Comparison of ENCODE assay signal across 8 cellular contexts in the genomic region with DNA sequence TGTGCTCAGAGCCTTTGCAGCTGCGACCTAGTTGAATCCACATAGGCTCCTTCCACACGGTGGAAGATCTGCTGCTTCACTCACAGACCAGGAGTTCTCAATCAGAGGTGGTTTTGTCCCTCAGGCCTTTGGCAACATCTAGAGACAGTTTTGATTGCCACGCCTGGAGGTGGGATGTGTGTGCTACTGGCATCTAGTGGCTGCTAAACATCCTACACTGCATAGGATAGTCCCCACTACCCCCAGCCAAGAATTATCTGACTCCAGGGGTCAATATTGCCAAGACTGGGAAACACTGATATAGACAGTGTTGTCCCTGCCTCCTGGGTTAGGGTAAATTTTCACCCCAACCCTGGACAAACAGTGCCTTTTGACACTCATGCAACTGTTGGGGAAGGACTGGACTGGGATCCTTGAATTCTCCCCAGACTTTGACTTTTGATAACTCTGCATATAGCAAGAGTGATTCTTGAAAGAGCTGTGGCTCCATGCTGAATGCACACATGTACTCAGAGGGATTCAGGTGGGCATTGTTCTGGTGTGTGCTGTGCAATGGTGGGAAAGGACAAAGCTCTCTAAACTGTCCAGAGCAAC. TPM values are rescaled to one million over a fixed set of nuclear protein-coding genes. Genes with fewer than 3 reads are reported as not detected.
DNase-seq lines count a peak whose midpoint lies in the region; ATAC-seq and TF ChIP-seq lines count a peak whose summit lies in the region.

No MANE protein-coding gene starts in this region.

- DNase-seq in D341Med (ENCODE audit: low spot score), result peak; percentile 65
- DNase-seq in PC-3, result peak; percentile 59
- peak; percentile 24 for DNase-seq in fibroblast of mammary gland (ENCODE audit: low read depth)
- DNase-seq in transverse colon, result no peak
- no peak for DNase-seq in adrenal gland
- DNase-seq in stimulated activated CD4-positive, alpha-beta T cell treated with anti-CD3 and anti-CD28 coated beads, Interleukin-4, amount 100 ng/mL, for 4 hours, result no peak

- intact Hi-C loops in PC-3 (cut with micrococcal nuclease), result loop anchor here (5.0 kb wide), 1 partner anchor 93 kb away; no protein-coding TSS in a partner anchor
- intact Hi-C loops in transverse colon (cut with DNase I; ENCODE audit: low total_unique reads), result no loop called here
- intact Hi-C loops in adrenal gland (cut with DNase I), result no loop called here

- TF ChIP-seq EP300 in transverse colon (IDR thresholded peaks at IDR 0.05; ENCODE audit: low read depth), result no peak

- no peak overlapping the region for H2AFZ ChIP-seq in PC-3 (ENCODE audit: low read length)

- H3K27ac ChIP-seq in PC-3 (ENCODE audit: low read length), result no peak overlapping the region
- H3K27ac ChIP-seq in transverse colon, result no peak overlapping the region
- no peak overlapping the region for H3K27ac ChIP-seq in adrenal gland

- no TSS peak for BruUV-seq in PC-3 (replicated peaks; lab: Mats Ljungman, UMichigan)

- H3K9me2 ChIP-seq in PC-3 (replicated peaks; ENCODE audit: low read length), result no peaks in the 10 kb centered on the region

- no peak overlapping the region for H3K4me2 ChIP-seq in PC-3 (ENCODE audit: low read length)

- CTCF ChIA-PET in PC-3 (lab: Charles Lee), result interaction anchor here (0.8 to 1.1 kb wide), 3 partner anchors 17 to 47 kb away, joined by 3 to 7 read pairs (median 3); no protein-coding TSS in a partner anchor

- H3K4me1 ChIP-seq in PC-3 (ENCODE audit: insufficient read depth, low read length) (0 out of 2 replicates have a peak, but pooled peaks cover 6% of the 10 kb centered on the region), transverse colon (peaks cover 0 to 8% (median 6%) of the 10 kb centered on the region in 4 donors), adrenal gland (replicated peaks in 1 of 2) (peaks cover 0 to 10% of the 10 kb centered on the region in 2 donors)

- H3F3A ChIP-seq in PC-3 (ENCODE audit: low read length, unreplicated experiment), result no peaks in the 10 kb centered on the region

- H3K4me3 ChIP-seq in PC-3 (ENCODE audit: low read length), result no peak overlapping the region
- H3K4me3 ChIP-seq in fibroblast of mammary gland (ENCODE audit: control insufficient read depth, low read depth, low read length), result no peak overlapping the region
- no peak overlapping the region for H3K4me3 ChIP-seq in transverse colon
- H3K4me3 ChIP-seq in adrenal gland, result no peak overlapping the region

- no peak overlapping the region for H3K9ac ChIP-seq in PC-3 (ENCODE audit: low read length)

- WGBS in transverse colon (ENCODE audit: low coverage in 1 of 2), 2 donors, result 55% methylated on average over 3 of the region's 3 CpGs; no CpG with 5 or more reads in 1 of the 2 donors
- 67 to 75% (median 74%) methylated on average over 3 of the region's 3 CpGs for WGBS in adrenal gland, 4 donors

- ATAC-seq in GM21723 (IDR thresholded peaks at IDR 0.05; ENCODE audit: unreplicated experiment), result peak; percentile 51
- peak; percentile 57 for ATAC-seq in PC-3
- no peak for ATAC-seq in HG03439 (IDR thresholded peaks at IDR 0.05; ENCODE audit: unreplicated experiment)

- H3K36me3 ChIP-seq in PC-3 (ENCODE audit: low read depth, low read length), result peaks cover 17% of the 10 kb centered on the region; the same call in 1 of the 2 replicates
- peaks cover 0 to 18% (median 8%) of the 10 kb centered on the region in 4 donors for H3K36me3 ChIP-seq in transverse colon
- H3K36me3 ChIP-seq in adrenal gland (replicated peaks in 1 of 2), result peaks cover 0 to 36% of the 10 kb centered on the region in 2 donors

- TF ChIP-seq CTCF in PC-3 (conservative IDR thresholded peaks at IDR 0.05; ENCODE audit: low read depth, low read length) (peak; percentile 68), fibroblast of mammary gland (conservative IDR thresholded peaks at IDR 0.05; ENCODE audit: control insufficient read depth, insufficient read depth, low read depth, low read length) (peak; percentile 51), transverse colon (IDR thresholded peaks at IDR 0.05) (peak in 3 of 5 experiments; percentile 7 to 29 (median 21)), adrenal gland (IDR thresholded peaks at IDR 0.05) (peak in 2 of 6 experiments; percentile 19 to 22)

- H3K9me3 ChIP-seq in PC-3 (ENCODE audit: low read length), result no peaks in the 10 kb centered on the region
- no peaks in the 10 kb centered on the region for H3K9me3 ChIP-seq in transverse colon
- H3K9me3 ChIP-seq in adrenal gland (replicated peaks in 1 of 3), result no peaks in the 10 kb centered on the region

- POLR2A ChIA-PET in PC-3 (lab: Charles Lee; ENCODE audit: unreplicated experiment), result interaction anchor here (0.6 kb wide), 1 partner anchor 47 kb away, joined by 3 read pairs; no protein-coding TSS in a partner anchor

- H4K20me1 ChIP-seq in PC-3 (ENCODE audit: low read length), result no peaks in the 10 kb centered on the region

- TF ChIP-seq POLR2A in transverse colon (IDR thresholded peaks at IDR 0.05) (no peak), adrenal gland (IDR thresholded peaks at IDR 0.05) (no peak)

- H3K27me3 ChIP-seq in PC-3 (ENCODE audit: low read length), result no peaks in the 10 kb centered on the region
- H3K27me3 ChIP-seq in transverse colon, result no peaks in the 10 kb centered on the region
- H3K27me3 ChIP-seq in adrenal gland, result no peaks in the 10 kb centered on the region

- no peaks in the 10 kb centered on the region for H3K79me2 ChIP-seq in PC-3 (ENCODE audit: low read length)

- in situ Hi-C loops in transverse colon (cut with MboI; ENCODE audit: low pct_ligation_motif_present in 1 of 4, low pct_unique_long_range_greater_than_20kb in 1 of 4, low sequenced_read_pairs in 3 of 4), result no loop called here

RNA-seq across cellular contexts. Expression of gene BAZ2A, which starts 39.8 kb away (rescaled TPM):
- total RNA-seq in PC-3 (2014; rRNA removed), result 33.8 and 43.0 TPM in 2 replicates
- total RNA-seq in transverse colon, result 100 to 1,000 TPM; 108 to 261 (median 124) TPM
- 10 to 100 TPM; 31.4 to 96.0 (median 80.0) TPM for total RNA-seq in adrenal gland
- polyA plus RNA-seq in adrenal gland, result 100 to 1,000 TPM in 1 of 3 donors, 10 to 100 TPM in 2; 21.9 to 115 (median 65.2) TPM

RNA-seq across cellular contexts. Expression of gene ATP5F1B, which starts 55.5 kb away (rescaled TPM):
- total RNA-seq in PC-3 (2014; rRNA removed) (981 and 1,046 TPM in 2 replicates), transverse colon (1,000 to 10,000 TPM in 1 of 4 donors, 100 to 1,000 TPM in 3; 442 to 1,000 (median 608) TPM), adrenal gland (1,000 to 10,000 TPM in 1 of 8 donors, 100 to 1,000 TPM in 7; 512 to 1,073 (median 754) TPM)
- 1,000 to 10,000 TPM in 1 of 3 donors, 100 to 1,000 TPM in 2; 306 to 1,296 (median 573) TPM for polyA plus RNA-seq in adrenal gland

Comparison
In these comparisons a context has a peak if more than half of its experiments do, and no peak if none do; other contexts are left out.
1. DNase-seq: peak in D341Med (single experiment), PC-3 (single experiment) and fibroblast of mammary gland (single experiment); none in transverse colon (single experiment), adrenal gland (0 of 7) and stimulated activated CD4-positive, alpha-beta T cell treated with anti-CD3 and anti-CD28 coated beads, Interleukin-4, amount 100 ng/mL, for 4 hours (0 of 2).